In the genomic region with DNA sequence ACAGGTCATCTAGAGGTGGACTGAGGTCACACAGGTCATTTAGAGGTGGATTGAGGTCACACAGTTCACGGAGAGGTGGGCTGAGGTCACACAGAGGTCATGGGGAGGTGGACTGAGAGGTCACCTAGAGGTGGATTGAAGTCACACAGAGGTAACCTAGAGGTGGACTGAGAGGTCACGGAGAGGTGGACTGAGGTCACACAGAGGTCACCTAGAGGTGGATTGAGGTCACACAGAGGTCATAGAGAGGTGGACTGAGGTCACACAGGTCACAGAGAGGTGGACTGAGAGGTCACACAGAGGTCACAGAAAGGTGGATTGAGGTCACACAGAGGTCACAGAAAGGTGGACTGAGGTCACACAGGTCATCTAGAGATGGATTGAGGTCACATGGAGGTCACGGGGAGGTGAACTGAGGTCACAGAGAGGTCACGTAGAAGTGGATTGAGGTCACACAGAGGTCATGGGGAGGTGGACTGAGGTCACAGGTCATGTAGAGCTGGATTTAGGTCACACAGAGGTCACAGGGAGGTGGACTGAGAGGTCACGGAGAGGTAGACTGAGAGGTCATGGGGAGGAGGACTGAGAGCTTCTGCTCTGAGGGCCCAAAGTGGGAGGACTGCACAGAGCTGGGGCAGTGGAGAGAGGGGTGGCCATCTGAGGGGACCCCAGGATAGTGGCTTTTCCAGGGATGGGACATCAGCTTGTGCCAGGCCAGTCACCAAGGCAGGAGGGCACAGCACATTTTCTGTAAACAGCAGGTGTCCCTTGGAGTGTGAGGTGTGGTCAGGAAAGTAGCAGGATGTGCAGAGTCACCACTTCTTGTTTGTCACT, we compare ENCODE assay signal across 1 cellular context.
TF ChIP-seq lines count a peak whose summit lies in the region.

No MANE protein-coding gene starts in this region.

TF ChIP-seq in IMR-90, 13 proteins besides CTCF, POLR2A, EP300 and RAD21:
- TF ChIP-seq, protein P1, sequence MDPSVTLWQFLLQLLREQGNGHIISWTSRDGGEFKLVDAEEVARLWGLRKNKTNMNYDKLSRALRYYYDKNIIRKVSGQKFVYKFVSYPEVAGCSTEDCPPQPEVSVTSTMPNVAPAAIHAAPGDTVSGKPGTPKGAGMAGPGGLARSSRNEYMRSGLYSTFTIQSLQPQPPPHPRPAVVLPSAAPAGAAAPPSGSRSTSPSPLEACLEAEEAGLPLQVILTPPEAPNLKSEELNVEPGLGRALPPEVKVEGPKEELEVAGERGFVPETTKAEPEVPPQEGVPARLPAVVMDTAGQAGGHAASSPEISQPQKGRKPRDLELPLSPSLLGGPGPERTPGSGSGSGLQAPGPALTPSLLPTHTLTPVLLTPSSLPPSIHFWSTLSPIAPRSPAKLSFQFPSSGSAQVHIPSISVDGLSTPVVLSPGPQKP (IDR thresholded peaks at IDR 0.05; ENCODE audit: borderline replicate concordance, low read depth, low read length), result no peak
- TF ChIP-seq MAZ (IDR thresholded peaks at IDR 0.05; ENCODE audit: borderline replicate concordance, low read depth, low read length), result no peak
TF ChIP-seq in IMR-90: peak in this region for 0.
